21 cellular contexts compared by ENCODE assay signal in genomic region chr3:50582083-50582482, GRCh38. TPM values are rescaled to one million over a fixed set of nuclear protein-coding genes. Genes with fewer than 3 reads are reported as not detected.
A peak's percentile ranks its signal among the peaks of the same experiment; 100 is the strongest.
DNase-seq lines count a peak whose midpoint lies in the region; ATAC-seq and TF ChIP-seq lines count a peak whose summit lies in the region.
"Had no signal": no experiment of that assay in that cellular context is flagged by ENCODE, and none has a peak within 500 bp of the region (broad histone marks: within the 10 kb centered on the region; RNA-seq: fewer than 3 reads in every experiment).

No MANE protein-coding gene starts in this region.

- TF ChIP-seq CTCF in thoracic aorta (IDR thresholded peaks at IDR 0.05), result no peak
- TF ChIP-seq CTCF in brain microvascular endothelial cell (IDR thresholded peaks at IDR 0.05; ENCODE audit: low read depth, low read length, missing control alignments), result no peak

- no peak for ATAC-seq in activated naive CD4-positive, alpha-beta T cell treated with anti-CD3 and anti-CD28 coated beads, Interleukin-2, amount 50 U/mL, for 72 hours
- ATAC-seq in left lobe of liver (peak; percentile 50), thoracic aorta (ENCODE audit: insufficient number of reproducible peaks, low FRiP score, low read depth) (no peak)
- ATAC-seq: activated CD8-positive, alpha-beta memory T cell treated with anti-CD3 and anti-CD28 coated beads, Interleukin-2, amount 10 ng/mL, durations not matched to agents 7 days and 5 days; activated T-helper 17 cell treated with anti-CD3 and anti-CD28 coated beads, Interleukin-2, amount 50 U/mL, for 72 hours had no signal

- in situ Hi-C loops in brain microvascular endothelial cell (cut with HindIII; ENCODE audit: low pct_ligation_motif_present, low sequenced_read_pairs), result no loop called here

- no peaks in the 10 kb centered on the region for H3K9me3 Mint-ChIP-seq in activated naive CD4-positive, alpha-beta T cell treated with anti-CD3 and anti-CD28 coated beads, Interleukin-2, amount 50 U/mL, for 72 hours
- H3K9me3 Mint-ChIP-seq in activated T-helper 2 cell treated with anti-CD3 and anti-CD28 coated beads, Interferon-gamma antibody, Interleukin-2, Interleukin-4, amounts not matched to agents 10 μg/mL and 5 μg/mL and 100 μg/mL, durations not matched to agents 14 hours and 24 hours and 36 hours, result no peaks in the 10 kb centered on the region
- H3K9me3 Mint-ChIP-seq: activated T-helper 17 cell treated with anti-CD3 and anti-CD28 coated beads, Interleukin-2, amount 50 U/mL, for 72 hours; immature natural killer cell had no signal

- no peaks in the 10 kb centered on the region for H3K9me3 ChIP-seq in thoracic aorta
- H3K9me3 ChIP-seq: neutrophil, uterus had no signal

- H3K27ac ChIP-seq in thoracic aorta (peak overlapping the region; percentile 52 to 63), brain microvascular endothelial cell (no peak overlapping the region)
- H3K27ac ChIP-seq: GM23248, KMS-11, neutrophil, uterus had no signal

- no peak overlapping the region for H3K4me3 Mint-ChIP-seq in activated T-helper 2 cell treated with anti-CD3 and anti-CD28 coated beads, Interferon-gamma antibody, Interleukin-2, Interleukin-4, amounts not matched to agents 10 μg/mL and 5 μg/mL and 100 μg/mL, durations not matched to agents 14 hours and 24 hours and 36 hours (ENCODE audit: low read depth)
- H3K4me3 Mint-ChIP-seq: activated CD8-positive, alpha-beta memory T cell treated with anti-CD3 and anti-CD28 coated beads, Interleukin-2, amount 10 ng/mL, durations not matched to agents 7 days and 5 days; activated T-helper 17 cell treated with anti-CD3 and anti-CD28 coated beads, Interleukin-2, amount 50 U/mL, for 72 hours; immature natural killer cell had no signal

- CTCF ChIA-PET in HEK293T (lab: Yijun Ruan, JAX), result no interaction called here

- H3K36me3 ChIP-seq in thoracic aorta (peaks cover 17% of the 10 kb centered on the region), brain microvascular endothelial cell (replicated peaks) (no peaks in the 10 kb centered on the region)
- H3K36me3 ChIP-seq: neutrophil, uterus had no signal

- H3K4me3 ChIP-seq in thoracic aorta (no peak overlapping the region), brain microvascular endothelial cell (ENCODE audit: low read depth, low read length) (no peak overlapping the region)
- H3K4me3 ChIP-seq: GM23248, uterus had no signal

- intact Hi-C loops in activated T-helper 2 cell treated with anti-CD3 and anti-CD28 coated beads, Interferon-gamma antibody, Interleukin-2, Interleukin-4, amounts not matched to agents 10 μg/mL and 5 μg/mL and 100 μg/mL, durations not matched to agents 14 hours and 24 hours and 36 hours (cut with micrococcal nuclease), result no loop called here

- H3K4me1 ChIP-seq in thoracic aorta (ENCODE audit: control insufficient read depth in 1 of 2, low read depth in 2 of 2), result peaks cover 12 to 35% of the 10 kb centered on the region in 2 donors
- H3K4me1 ChIP-seq: uterus had no signal

- peaks cover 41 to 44% of the 10 kb centered on the region in 2 donors for H3K36me3 Mint-ChIP-seq in activated naive CD4-positive, alpha-beta T cell treated with anti-CD3 and anti-CD28 coated beads, Interleukin-2, amount 50 U/mL, for 72 hours
- H3K36me3 Mint-ChIP-seq in activated T-helper 2 cell treated with anti-CD3 and anti-CD28 coated beads, Interferon-gamma antibody, Interleukin-2, Interleukin-4, amounts not matched to agents 10 μg/mL and 5 μg/mL and 100 μg/mL, durations not matched to agents 14 hours and 24 hours and 36 hours (ENCODE audit: low read depth), result peaks cover 76% of the 10 kb centered on the region

- no peaks in the 10 kb centered on the region for H3K27me3 Mint-ChIP-seq in activated T-helper 2 cell treated with anti-CD3 and anti-CD28 coated beads, Interferon-gamma antibody, Interleukin-2, Interleukin-4, amounts not matched to agents 10 μg/mL and 5 μg/mL and 100 μg/mL, durations not matched to agents 14 hours and 24 hours and 36 hours (ENCODE audit: low read depth)
- H3K27me3 Mint-ChIP-seq: activated CD8-positive, alpha-beta memory T cell treated with anti-CD3 and anti-CD28 coated beads, Interleukin-2, amount 10 ng/mL, durations not matched to agents 7 days and 5 days; activated T-helper 17 cell treated with anti-CD3 and anti-CD28 coated beads, Interleukin-2, amount 50 U/mL, for 72 hours had no signal

- no peak for DNase-seq in activated naive CD4-positive, alpha-beta T cell treated with anti-CD3 and anti-CD28 coated beads, Interleukin-2, amount 50 U/mL, for 72 hours (ENCODE audit: low spot score in 2 of 2)
- DNase-seq in activated naive CD4-positive, alpha-beta T cell (lab: John Stamatoyannopoulos, UW), result no peak
- DNase-seq in activated T-helper 2 cell treated with anti-CD3 and anti-CD28 coated beads, Interferon-gamma antibody, Interleukin-2, Interleukin-4, amounts not matched to agents 10 μg/mL and 5 μg/mL and 100 μg/mL, durations not matched to agents 14 hours and 24 hours and 36 hours (ENCODE audit: low spot score), result no peak
- DNase-seq in left lobe of liver (ENCODE audit: low spot score) (peak; percentile 84), thoracic aorta (ENCODE audit: low spot score) (no peak), HEK293T (ENCODE audit: extremely low spot score) (no peak), brain microvascular endothelial cell (no peak)
- DNase-seq in stimulated activated CD4-positive, alpha-beta T cell treated with anti-CD3 and anti-CD28 coated beads, Interleukin-2, amount 100 ng/mL, for 48 hours, result no peak
- DNase-seq: activated CD4-positive, CD25-positive, alpha-beta regulatory T cell; activated CD8-positive, alpha-beta memory T cell treated with anti-CD3 and anti-CD28 coated beads, Interleukin-2, amount 10 ng/mL, durations not matched to agents 7 days and 5 days; C1 segment of cervical spinal cord; dermis blood vessel endothelial cell; immature natural killer cell; NCI-H1694; RPMI8226; stimulated activated CD4-positive, alpha-beta T cell treated with anti-CD3 and anti-CD28 coated beads, Interleukin-4, amount 100 ng/mL, for 24 hours; uterus had no signal

- H3K27ac Mint-ChIP-seq in activated naive CD4-positive, alpha-beta T cell treated with anti-CD3 and anti-CD28 coated beads, Interleukin-2, amount 50 U/mL, for 72 hours, result peak overlapping the region; percentile 10 to 70
- H3K27ac Mint-ChIP-seq in activated T-helper 2 cell treated with anti-CD3 and anti-CD28 coated beads, Interferon-gamma antibody, Interleukin-2, Interleukin-4, amounts not matched to agents 10 μg/mL and 5 μg/mL and 100 μg/mL, durations not matched to agents 14 hours and 24 hours and 36 hours, result peak overlapping the region; percentile 64
- H3K27ac Mint-ChIP-seq: activated T-helper 17 cell treated with anti-CD3 and anti-CD28 coated beads, Interleukin-2, amount 50 U/mL, for 72 hours had no signal

- POLR2A ChIA-PET in HEK293T (lab: Yijun Ruan, JAX), result interaction anchor here (0.8 kb wide), 1 partner anchor 13 kb away, joined by 4 read pairs; the partner anchor contains the start of gene HEMK1

- peaks cover 60% of the 10 kb centered on the region for H3K4me1 Mint-ChIP-seq in activated T-helper 2 cell treated with anti-CD3 and anti-CD28 coated beads, Interferon-gamma antibody, Interleukin-2, Interleukin-4, amounts not matched to agents 10 μg/mL and 5 μg/mL and 100 μg/mL, durations not matched to agents 14 hours and 24 hours and 36 hours (ENCODE audit: low read depth)

- H3K27me3 ChIP-seq in thoracic aorta (replicated peaks; ENCODE audit: insufficient read depth) (no peaks in the 10 kb centered on the region), brain microvascular endothelial cell (replicated peaks) (no peaks in the 10 kb centered on the region)
- H3K27me3 ChIP-seq: neutrophil, uterus had no signal

TF ChIP-seq in HEK293T, 16 proteins besides CTCF, POLR2A, EP300 and RAD21:
- TF ChIP-seq ZNF384 (IDR thresholded peaks at IDR 0.05), result no peak

RNA-seq across cellular contexts. Expression of gene HEMK1, which starts 12.8 kb away (rescaled TPM):
- 10 to 100 TPM; 69.7 to 74.6 TPM for total RNA-seq in activated naive CD4-positive, alpha-beta T cell treated with anti-CD3 and anti-CD28 coated beads, Interleukin-2, amount 50 U/mL, for 72 hours
- 61.7 and 68.7 TPM in 2 replicates for total RNA-seq in activated T-helper 2 cell treated with anti-CD3 and anti-CD28 coated beads, Interferon-gamma antibody, Interleukin-2, Interleukin-4, amounts not matched to agents 10 μg/mL and 5 μg/mL and 100 μg/mL, durations not matched to agents 14 hours and 24 hours and 36 hours
- total RNA-seq in left lobe of liver, result 16.8 TPM
- total RNA-seq in thoracic aorta, result 10 to 100 TPM in 1 of 2 donors, 1 to 10 TPM in 1; 5.4 to 12.7 TPM

RNA-seq across cellular contexts. Expression of gene C3orf18, which starts 14.5 kb away (rescaled TPM):
- 10 to 100 TPM; 21.4 to 42.4 TPM for total RNA-seq in activated naive CD4-positive, alpha-beta T cell treated with anti-CD3 and anti-CD28 coated beads, Interleukin-2, amount 50 U/mL, for 72 hours
- 35.2 and 37.2 TPM in 2 replicates for total RNA-seq in activated T-helper 2 cell treated with anti-CD3 and anti-CD28 coated beads, Interferon-gamma antibody, Interleukin-2, Interleukin-4, amounts not matched to agents 10 μg/mL and 5 μg/mL and 100 μg/mL, durations not matched to agents 14 hours and 24 hours and 36 hours
- total RNA-seq in left lobe of liver, result 3.0 TPM
- total RNA-seq in thoracic aorta, result 10 to 100 TPM in 1 of 2 donors, 1 to 10 TPM in 1; 7.8 to 19.0 TPM

RNA-seq across cellular contexts. Expression of gene CISH, which starts 29.5 kb away (rescaled TPM):
- 100 to 1,000 TPM; 222 to 258 TPM for total RNA-seq in activated naive CD4-positive, alpha-beta T cell treated with anti-CD3 and anti-CD28 coated beads, Interleukin-2, amount 50 U/mL, for 72 hours
- total RNA-seq in activated T-helper 2 cell treated with anti-CD3 and anti-CD28 coated beads, Interferon-gamma antibody, Interleukin-2, Interleukin-4, amounts not matched to agents 10 μg/mL and 5 μg/mL and 100 μg/mL, durations not matched to agents 14 hours and 24 hours and 36 hours, result 351 and 355 TPM in 2 replicates
- total RNA-seq in left lobe of liver, result 8.5 TPM
- total RNA-seq in thoracic aorta, result 10 to 100 TPM in 1 of 2 donors, 1 to 10 TPM in 1; 4.1 to 13.3 TPM

RNA-seq across cellular contexts. Expression of gene MAPKAPK3, which starts 34.9 kb away (rescaled TPM):
- 100 to 1,000 TPM in 1 of 2 donors, 10 to 100 TPM in 1; 94.3 to 153 TPM for total RNA-seq in activated naive CD4-positive, alpha-beta T cell treated with anti-CD3 and anti-CD28 coated beads, Interleukin-2, amount 50 U/mL, for 72 hours
- total RNA-seq in activated T-helper 2 cell treated with anti-CD3 and anti-CD28 coated beads, Interferon-gamma antibody, Interleukin-2, Interleukin-4, amounts not matched to agents 10 μg/mL and 5 μg/mL and 100 μg/mL, durations not matched to agents 14 hours and 24 hours and 36 hours, result 178 and 190 TPM in 2 replicates
- 16.1 TPM for total RNA-seq in left lobe of liver
- 10 to 100 TPM; 20.6 to 31.1 TPM for total RNA-seq in thoracic aorta

Comparison
In these comparisons a context has a peak if more than half of its experiments do, and no peak if none do; other contexts are left out.
1. RNA of gene CISH, which starts 29.5 kb away (total RNA-seq): 351 to 355 TPM in activated T-helper 2 cell treated with anti-CD3 and anti-CD28 coated beads, Interferon-gamma antibody, Interleukin-2, Interleukin-4, amounts not matched to agents 10 μg/mL and 5 μg/mL and 100 μg/mL, durations not matched to agents 14 hours and 24 hours and 36 hours and 222 to 258 TPM in activated naive CD4-positive, alpha-beta T cell treated with anti-CD3 and anti-CD28 coated beads, Interleukin-2, amount 50 U/mL, for 72 hours; 4.1 to 13.3 TPM in thoracic aorta and 8.5 TPM in left lobe of liver (single experiment); every median in the first group is over 10 times any median in the second.